Comparison of ENCODE assay signal across 34 cellular contexts in the genomic region with DNA sequence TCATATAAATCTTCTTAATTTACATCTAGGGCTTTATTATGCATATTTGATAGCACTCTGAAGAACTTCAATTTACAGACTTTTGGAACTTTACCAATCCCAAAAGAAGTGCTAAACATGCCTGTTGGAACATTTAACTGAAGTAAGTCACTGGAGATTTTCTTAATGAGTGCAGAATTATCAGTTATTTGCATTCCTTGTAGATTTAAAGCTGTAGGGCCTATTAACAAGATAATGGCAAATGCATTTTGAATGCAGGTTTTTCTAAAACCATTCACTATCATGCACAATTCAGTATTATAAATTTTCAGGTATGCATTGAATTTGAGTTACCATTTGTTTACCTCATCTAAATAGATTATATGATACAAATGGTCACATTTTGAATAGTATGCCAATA.
"Had no signal": no experiment of that assay in that cellular context is flagged by ENCODE, and none has a peak within 500 bp of the region (broad histone marks: within the 10 kb centered on the region; RNA-seq: fewer than 3 reads in every experiment).

No MANE protein-coding gene starts in this region.

- H3K36me3 ChIP-seq: MG63 had no signal

- H3K4me3 ChIP-seq: MG63 had no signal

- H3K27me3 ChIP-seq: MG63 had no signal

- DNase-seq: Karpas-422, Kasumi-1, MG63, MM.1S, MV-4-11, NCI-H1048, NCI-H1092, NCI-H1092 treated with DMSO at 0.1 percent for 48 hours, NCI-H1105, NCI-H1105 treated with DMSO at 0.1 percent for 48 hours, NCI-H1417, NCI-H1417 treated with DMSO at 0.1 percent for 48 hours, NCI-H1436, NCI-H1436 treated with DMSO at 0.1 percent for 48 hours, NCI-H146, NCI-H1694, NCI-H1694 treated with DMSO at 0.1 percent for 48 hours, NCI-H187, NCI-H187 treated with DMSO at 0.1 percent for 48 hours, NCI-H1930, NCI-H2029, NCI-H2029 treated with DMSO at 0.1 percent for 48 hours, NCI-H2081, NCI-H2081 treated with DMSO at 0.1 percent for 48 hours, NCI-H2107, NCI-H2171, NCI-H2171 treated with DMSO at 0.1 percent for 48 hours, NCI-H2227 treated with DMSO at 0.1 percent for 48 hours, NCI-H226, NCI-H345, NCI-H446, NCI-H446 treated with DMSO at 0.1 percent for 48 hours, NCI-H510A, NCI-H510A treated with DMSO at 0.1 percent for 48 hours had no signal
